9 cellular contexts compared by ENCODE assay signal in genomic region chr1:156709743-156710489, GRCh38. TPM values are rescaled to one million over a fixed set of nuclear protein-coding genes. Genes with fewer than 3 reads are reported as not detected.
DNase-seq lines count a peak whose midpoint lies in the region; TF ChIP-seq lines count a peak whose summit lies in the region.
"Had no signal": no experiment of that assay in that cellular context is flagged by ENCODE, and none has a peak within 500 bp of the region (broad histone marks: within the 10 kb centered on the region; RNA-seq: fewer than 3 reads in every experiment).

No MANE protein-coding gene starts in this region.

- H3K27ac ChIP-seq in dorsolateral prefrontal cortex (peak overlapping the region in 36 of 59 donors; percentile 5 to 76 (median 56)), muscle layer of colon (ENCODE audit: low read depth, low read length) (peak overlapping the region; percentile 56), ovary (no peak overlapping the region)

- no peak overlapping the region for H3K9ac ChIP-seq in muscle layer of colon (ENCODE audit: low read length)

- H3K4me1 ChIP-seq in muscle layer of colon (ENCODE audit: insufficient read depth, low read length) (peaks cover 60% of the 10 kb centered on the region), ovary (ENCODE audit: insufficient read depth) (peaks cover 14% of the 10 kb centered on the region)

- no peak for TF ChIP-seq POLR2A in ovary (IDR thresholded peaks at IDR 0.05)

- TF ChIP-seq CTCF in dorsolateral prefrontal cortex (IDR thresholded peaks at IDR 0.05 in 54 of 56, conservative IDR thresholded peaks at IDR 0.05 in 2 of 56; ENCODE audit: low read depth in 1 of 56, partially characterized antibody in 56 of 56) (no peak), ovary (IDR thresholded peaks at IDR 0.05) (no peak)

- WGBS in ovary, 3 donors: 36 to 47% (median 41%) methylated on average over 11 of the region's 11 CpGs

- intact Hi-C loops in dorsolateral prefrontal cortex (cut with DNase I): no loop called here
- intact Hi-C loops in ovary (cut with DNase I): loop anchor here in 1 of 4 donors (10.0 kb wide), 1 partner anchor 175 kb away; no protein-coding TSS in a partner anchor

- peak; percentile 55 for DNase-seq in CD1c-positive myeloid dendritic cell (ENCODE audit: extremely low spot score)
- DNase-seq in NCI-H2171 treated with DMSO at 0.1 percent for 48 hours (lab: John Stamatoyannopoulos, UW): peak; percentile 70
- peak in 8 of 10 donors; percentile 40 to 82 (median 66) for DNase-seq in dorsolateral prefrontal cortex
- no peak for DNase-seq in ovary
- DNase-seq in GDM1 (lab: John Stamatoyannopoulos, UW): no peak
- no peak for DNase-seq in NOMO-1 (lab: John Stamatoyannopoulos, UW; ENCODE audit: unreplicated experiment in 2 of 2)
- DNase-seq in SKM-1 treated with dmso at 0.1 percent for 144 hours (lab: John Stamatoyannopoulos, UW; ENCODE audit: unreplicated experiment): no peak
- DNase-seq: Kasumi-1 had no signal

- H3K36me3 ChIP-seq in muscle layer of colon (ENCODE audit: insufficient read depth, low read length): no peaks in the 10 kb centered on the region
- no peaks in the 10 kb centered on the region for H3K36me3 ChIP-seq in ovary

- no peak for TF ChIP-seq EP300 in ovary (IDR thresholded peaks at IDR 0.05)

- H3K27me3 ChIP-seq in dorsolateral prefrontal cortex (no peaks in the 10 kb centered on the region), muscle layer of colon (ENCODE audit: control insufficient read depth in 1 of 2, insufficient read depth in 2 of 2, low read length in 2 of 2) (no peaks in the 10 kb centered on the region), ovary (no peaks in the 10 kb centered on the region)

- H3K9me3 ChIP-seq in muscle layer of colon (ENCODE audit: low read length) (no peaks in the 10 kb centered on the region), ovary (no peaks in the 10 kb centered on the region)

- no peak overlapping the region for H3K4me3 ChIP-seq in dorsolateral prefrontal cortex
- no peak overlapping the region for H3K4me3 ChIP-seq in muscle layer of colon (ENCODE audit: low read depth in 1 of 2, low read length in 2 of 2)
- H3K4me3 ChIP-seq in ovary: no peak overlapping the region

RNA-seq across cellular contexts. Expression of gene CRABP2, which starts 4.5 kb away (rescaled TPM):
- total RNA-seq in dorsolateral prefrontal cortex (10 to 100 TPM in 47 of 120 experiments, 1 to 10 TPM in 73; 1.8 to 25.0 (median 9.2) TPM), ovary (10 to 100 TPM in 3 of 7 donors, 1 to 10 TPM in 4; 1.8 to 31.5 (median 5.5) TPM)
- 10 to 100 TPM in 1 of 2 donors, 1 to 10 TPM in 1; 1.4 to 22.9 TPM for polyA plus RNA-seq in ovary

RNA-seq across cellular contexts. Expression of gene METTL25B, which starts 18.4 kb away (rescaled TPM):
- total RNA-seq in dorsolateral prefrontal cortex (10 to 100 TPM; 18.8 to 53.1 (median 32.3) TPM), ovary (10 to 100 TPM; 22.4 to 39.6 (median 33.2) TPM)
- polyA plus RNA-seq in ovary: 10 to 100 TPM; 18.1 to 33.2 TPM

RNA-seq across cellular contexts. Expression of gene ISG20L2, which starts 18.6 kb away (rescaled TPM):
- total RNA-seq in dorsolateral prefrontal cortex (10 to 100 TPM; 16.3 to 48.9 (median 30.2) TPM), ovary (10 to 100 TPM; 11.7 to 33.8 (median 26.1) TPM)
- 10 to 100 TPM; 13.6 to 58.7 TPM for polyA plus RNA-seq in ovary

RNA-seq across cellular contexts. Expression of gene MRPL24, which starts 31.0 kb away (rescaled TPM):
- total RNA-seq in dorsolateral prefrontal cortex: 10 to 100 TPM; 38.0 to 78.2 (median 53.2) TPM
- total RNA-seq in ovary: 10 to 100 TPM; 23.1 to 83.3 (median 61.8) TPM
- polyA plus RNA-seq in ovary: 100 to 1,000 TPM in 1 of 2 donors, 10 to 100 TPM in 1; 71.3 to 173 TPM

RNA-seq across cellular contexts. Expression of gene NES, which starts 32.7 kb away (rescaled TPM):
- total RNA-seq in dorsolateral prefrontal cortex (10 to 100 TPM in 116 of 120 experiments, 1 to 10 TPM in 4; 6.0 to 31.4 (median 15.6) TPM), ovary (10 to 100 TPM in 3 of 7 donors, 1 to 10 TPM in 4; 3.5 to 32.9 (median 9.8) TPM)
- 10 to 100 TPM; 13.5 to 31.7 TPM for polyA plus RNA-seq in ovary

Comparison
In these comparisons a context has a peak if more than half of its experiments do, and no peak if none do; other contexts are left out.
1. DNase-seq: peak in CD1c-positive myeloid dendritic cell (single experiment), NCI-H2171 treated with DMSO at 0.1 percent for 48 hours (single experiment) and dorsolateral prefrontal cortex (8 of 10); none in ovary (0 of 5), GDM1 (single experiment), NOMO-1 (0 of 2) and SKM-1 treated with dmso at 0.1 percent for 144 hours (single experiment).
2. H3K27ac ChIP-seq: peak in dorsolateral prefrontal cortex (36 of 59) and muscle layer of colon (single experiment); none in ovary (0 of 2).